In genomic region chr9:93096811-93097382, GRCh38 we compare ENCODE assay signal across 1 cellular context.
A peak's percentile ranks its signal among the peaks of the same experiment; 100 is the strongest.
TF ChIP-seq lines count a peak whose summit lies in the region.

No MANE protein-coding gene starts in this region.

TF ChIP-seq in HepG2, 621 proteins besides CTCF, POLR2A, EP300 and RAD21:
- TF ChIP-seq ZNF263 (CRISPR knock-in tag; IDR thresholded peaks at IDR 0.05) = peak; percentile 36; the same call in 1 of the 2 replicates
- no peak for TF ChIP-seq JUND (CRISPR knock-in tag; IDR thresholded peaks at IDR 0.05)
